In the genomic region with DNA sequence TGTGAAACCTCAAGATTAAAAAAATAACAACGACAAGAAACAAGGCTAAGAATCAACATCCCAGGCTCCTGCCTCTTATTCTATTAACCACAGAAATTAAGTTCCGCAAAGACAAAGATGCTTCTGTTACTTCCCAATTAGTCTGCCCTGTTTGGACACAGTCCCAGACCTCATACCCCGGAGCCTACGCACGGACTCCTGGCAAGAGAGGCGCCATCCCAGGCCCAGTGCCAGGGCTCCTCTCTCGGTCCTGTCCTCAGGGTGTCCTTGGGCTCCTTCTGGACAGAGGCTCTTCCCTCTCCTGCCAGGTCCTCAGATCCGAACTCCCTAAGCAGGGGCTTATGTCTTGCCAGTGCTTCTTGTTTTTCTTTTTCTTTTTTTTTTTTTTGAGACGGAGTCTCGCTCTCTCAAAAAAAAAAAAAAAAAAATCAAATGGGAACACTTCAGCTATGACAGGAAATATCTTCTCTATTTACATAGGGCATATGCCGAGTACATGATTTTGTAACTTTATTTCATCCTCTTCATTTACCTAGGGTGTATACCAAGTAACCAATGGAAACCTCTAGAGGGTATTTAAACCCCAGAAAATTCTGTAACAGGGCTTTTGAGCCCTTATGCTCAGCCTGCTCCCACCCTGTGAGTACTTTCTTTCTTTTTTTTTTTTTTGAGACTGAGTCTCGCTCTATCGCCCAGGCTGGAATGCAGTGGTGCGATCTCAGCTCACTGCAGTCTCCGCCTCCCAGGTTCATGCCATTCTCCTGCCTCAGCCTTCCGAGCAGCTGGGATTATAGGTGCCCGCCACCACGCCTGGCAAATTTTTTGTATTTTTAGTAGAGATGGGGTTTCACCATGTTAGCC, we compare ENCODE assay signal across 9 cellular contexts. TPM values are rescaled to one million over a fixed set of nuclear protein-coding genes. Genes with fewer than 3 reads are reported as not detected.
DNase-seq lines count a peak whose midpoint lies in the region; ATAC-seq, FAIRE-seq and TF ChIP-seq lines count a peak whose summit lies in the region.
"Had no signal": no experiment of that assay in that cellular context is flagged by ENCODE, and none has a peak within 500 bp of the region (broad histone marks: within the 10 kb centered on the region; RNA-seq: fewer than 3 reads in every experiment).

No MANE protein-coding gene starts in this region.

- ATAC-seq in PC-3 (peak; percentile 97), GM19455 (IDR thresholded peaks at IDR 0.05; ENCODE audit: unreplicated experiment) (no peak)
- ATAC-seq in activated CD4-positive, CD25-positive, alpha-beta regulatory T cell treated with anti-CD3 and anti-CD28 coated beads, Interleukin-2, amount 50 U/mL, for 24 hours, result no peak

- 18% methylated on average over 18 of the region's 18 CpGs for WGBS in esophagus muscularis mucosa

- FAIRE-seq in D721Med (lab: Jason Lieb, UNC), result no peak

- TF ChIP-seq CTCF in PC-3 (conservative IDR thresholded peaks at IDR 0.05; ENCODE audit: low read depth, low read length) (no peak), esophagus muscularis mucosa (IDR thresholded peaks at IDR 0.05) (no peak), neural progenitor cell (IDR thresholded peaks at IDR 0.05) (no peak), D721Med (IDR thresholded peaks at IDR 0.05; ENCODE audit: insufficient read depth, missing control alignments) (no peak), WERI-Rb-1 (IDR thresholded peaks at IDR 0.05; ENCODE audit: low read depth, low read length) (no peak)

- intact Hi-C loops in PC-3 (cut with micrococcal nuclease), result loop anchor here (1.0 kb wide), 2 partner anchors 10 to 14 kb away; no protein-coding TSS in a partner anchor
- intact Hi-C loops in esophagus muscularis mucosa (cut with DNase I), result no loop called here

- H3K79me2 ChIP-seq in PC-3 (ENCODE audit: low read length) (no peaks in the 10 kb centered on the region), neural progenitor cell (ENCODE audit: low read depth) (no peaks in the 10 kb centered on the region)

- H3K9me2 ChIP-seq in PC-3 (replicated peaks; ENCODE audit: low read length), result no peaks in the 10 kb centered on the region

- TF ChIP-seq EP300 in esophagus muscularis mucosa (IDR thresholded peaks at IDR 0.05), result no peak

- H3K27ac Mint-ChIP-seq in neural progenitor cell, result peak overlapping the region; percentile 89
- H3K27ac Mint-ChIP-seq: activated naive CD4-positive, alpha-beta T cell treated with anti-CD3 and anti-CD28 coated beads, Interleukin-2, amount 50 U/mL, for 24 hours had no signal

- H3K4me1 Mint-ChIP-seq in neural progenitor cell, result peaks cover 23% of the 10 kb centered on the region
- H3K4me1 Mint-ChIP-seq: activated naive CD4-positive, alpha-beta T cell treated with anti-CD3 and anti-CD28 coated beads, Interleukin-2, amount 50 U/mL, for 24 hours had no signal

- in situ Hi-C loops in Caki2 (cut with HindIII; ENCODE audit: low pct_unique_long_range_greater_than_20kb, low sequenced_read_pairs), result no loop called here

- H3K4me1 ChIP-seq in PC-3 (ENCODE audit: insufficient read depth, low read length), result peaks cover 18% of the 10 kb centered on the region
- H3K4me1 ChIP-seq in esophagus muscularis mucosa, result peaks cover 6 to 36% (median 34%) of the 10 kb centered on the region in 4 donors
- peaks cover 13% of the 10 kb centered on the region for H3K4me1 ChIP-seq in neural progenitor cell

- H3K4me3 ChIP-seq in PC-3 (ENCODE audit: low read length) (peak overlapping the region; percentile 60), esophagus muscularis mucosa (peak overlapping the region; percentile 25 to 44 (median 35)), neural progenitor cell (no peak overlapping the region), WERI-Rb-1 (ENCODE audit: low read depth, low read length) (no peak overlapping the region)

- peak overlapping the region; percentile 27; the same call in 1 of the 2 replicates for H3K27ac ChIP-seq in PC-3 (ENCODE audit: low read length)
- H3K27ac ChIP-seq in esophagus muscularis mucosa (replicated peaks in 1 of 4), result peak overlapping the region; percentile 82 to 88 (median 86)
- H3K27ac ChIP-seq in neural progenitor cell, result no peak overlapping the region
- no peak overlapping the region for H3K27ac ChIP-seq in WERI-Rb-1

- peak; percentile 78 for DNase-seq in Caki2 (ENCODE audit: low read depth)
- DNase-seq in PC-3, result peak; percentile 83
- DNase-seq in esophagus muscularis mucosa (ENCODE audit: extremely low spot score), result peak; percentile 93
- no peak for DNase-seq in neural progenitor cell (ENCODE audit: low spot score)
- DNase-seq in D721Med (ENCODE audit: insufficient read length, low spot score), result no peak
- no peak for DNase-seq in WERI-Rb-1

- no peaks in the 10 kb centered on the region for H3K9me3 Mint-ChIP-seq in neural progenitor cell
- H3K9me3 Mint-ChIP-seq: activated naive CD4-positive, alpha-beta T cell treated with anti-CD3 and anti-CD28 coated beads, Interleukin-2, amount 50 U/mL, for 24 hours had no signal

- H3K36me3 Mint-ChIP-seq in neural progenitor cell, result no peaks in the 10 kb centered on the region
- H3K36me3 Mint-ChIP-seq: activated naive CD4-positive, alpha-beta T cell treated with anti-CD3 and anti-CD28 coated beads, Interleukin-2, amount 50 U/mL, for 24 hours had no signal

- H2AFZ ChIP-seq in PC-3 (ENCODE audit: low read length), result peak overlapping the region; percentile 63
- no peak overlapping the region for H2AFZ ChIP-seq in neural progenitor cell (replicated peaks)

- BruUV-seq in PC-3 (replicated peaks; lab: Mats Ljungman, UMichigan), result no TSS peak

- H4K20me1 ChIP-seq in PC-3 (ENCODE audit: low read length) (no peaks in the 10 kb centered on the region), neural progenitor cell (ENCODE audit: low read depth) (no peaks in the 10 kb centered on the region)

- POLR2A ChIA-PET in PC-3 (lab: Charles Lee; ENCODE audit: unreplicated experiment), result interaction anchor here (0.6 kb wide), 1 partner anchor 12 kb away, joined by 24 read pairs; the partner anchor contains the start of gene ENO1

- CTCF ChIA-PET in PC-3 (lab: Charles Lee), result interaction anchor here (0.8 kb wide), 1 partner anchor 25 kb away, joined by 7 read pairs; no protein-coding TSS in a partner anchor

- H3K36me3 ChIP-seq in PC-3 (ENCODE audit: low read depth, low read length) (no peaks in the 10 kb centered on the region), esophagus muscularis mucosa (no peaks in the 10 kb centered on the region), neural progenitor cell (no peaks in the 10 kb centered on the region), WERI-Rb-1 (no peaks in the 10 kb centered on the region)

- H3K27me3 Mint-ChIP-seq in neural progenitor cell (ENCODE audit: insufficient read depth, low read depth), result peaks cover 7% of the 10 kb centered on the region
- H3K27me3 Mint-ChIP-seq: activated naive CD4-positive, alpha-beta T cell treated with anti-CD3 and anti-CD28 coated beads, Interleukin-2, amount 50 U/mL, for 24 hours had no signal

- H3F3A ChIP-seq in PC-3 (ENCODE audit: low read length, unreplicated experiment) (no peaks in the 10 kb centered on the region), neural progenitor cell (ENCODE audit: low read depth) (peaks cover 17% of the 10 kb centered on the region)

- H3K27me3 ChIP-seq in PC-3 (ENCODE audit: low read length), result no peaks in the 10 kb centered on the region
- no peaks in the 10 kb centered on the region for H3K27me3 ChIP-seq in esophagus muscularis mucosa
- H3K27me3 ChIP-seq in neural progenitor cell, result no peaks in the 10 kb centered on the region
- no peaks in the 10 kb centered on the region for H3K27me3 ChIP-seq in WERI-Rb-1 (ENCODE audit: insufficient read depth, low read depth, severe bottlenecking)

- H3K4me2 ChIP-seq in PC-3 (ENCODE audit: low read length) (peak overlapping the region; percentile 83), neural progenitor cell (no peak overlapping the region)

- H3K4me3 Mint-ChIP-seq in neural progenitor cell, result no peak overlapping the region
- H3K4me3 Mint-ChIP-seq: activated naive CD4-positive, alpha-beta T cell treated with anti-CD3 and anti-CD28 coated beads, Interleukin-2, amount 50 U/mL, for 24 hours had no signal

- TF ChIP-seq POLR2A in esophagus muscularis mucosa (IDR thresholded peaks at IDR 0.05; ENCODE audit: low read depth), result no peak

- H3K9me3 ChIP-seq in PC-3 (ENCODE audit: low read length) (no peaks in the 10 kb centered on the region), esophagus muscularis mucosa (no peaks in the 10 kb centered on the region), neural progenitor cell (ENCODE audit: low read depth) (no peaks in the 10 kb centered on the region), WERI-Rb-1 (ENCODE audit: severe bottlenecking) (no peaks in the 10 kb centered on the region)

- H3K9ac ChIP-seq in PC-3 (ENCODE audit: low read length), result no peak overlapping the region
- no peak overlapping the region for H3K9ac ChIP-seq in neural progenitor cell

RNA-seq across cellular contexts. Expression of gene ENO1, which starts 11.7 kb away (rescaled TPM):
- total RNA-seq in Caki2 (2014; rRNA removed; shearing (Covaris generic); ENCODE audit: low replicate concordance), result 3,891 and 4,382 TPM in 2 replicates
- total RNA-seq in PC-3 (2014; rRNA removed), result 3,669 and 3,712 TPM in 2 replicates
- 100 to 1,000 TPM; 595 to 895 (median 621) TPM for total RNA-seq in esophagus muscularis mucosa
- 1,414 and 2,157 TPM in 2 replicates for total RNA-seq in neural progenitor cell (ENCODE audit: low replicate concordance)

RNA-seq across cellular contexts. Expression of gene CA6, which starts 55.5 kb away (rescaled TPM):
- total RNA-seq in Caki2 (2014; rRNA removed; shearing (Covaris generic); ENCODE audit: low replicate concordance), result not detected in 2 replicates
- total RNA-seq in PC-3 (2014; rRNA removed) (0.18 TPM in 1 of 2 replicates, not detected in the other), esophagus muscularis mucosa (not detected), neural progenitor cell (ENCODE audit: low replicate concordance) (not detected in 2 replicates)

Comparison
In these comparisons a context has a peak if more than half of its experiments do, and no peak if none do; other contexts are left out.
1. DNase-seq: peak in Caki2 (single experiment), PC-3 (single experiment) and esophagus muscularis mucosa (single experiment); none in neural progenitor cell (single experiment), D721Med (single experiment) and WERI-Rb-1 (single experiment).
2. H3K27ac ChIP-seq: peak in PC-3 (single experiment) and esophagus muscularis mucosa (4 of 4); none in neural progenitor cell (single experiment) and WERI-Rb-1 (single experiment).
3. H3K4me3 ChIP-seq: peak in PC-3 (single experiment) and esophagus muscularis mucosa (4 of 4); none in neural progenitor cell (single experiment) and WERI-Rb-1 (single experiment).